Comparison of ENCODE assay signal across 12 cellular contexts in genomic region chr16:2784536-2785100, GRCh38. TPM values are rescaled to one million over a fixed set of nuclear protein-coding genes. Genes with fewer than 3 reads are reported as not detected.
DNase-seq lines count a peak whose midpoint lies in the region; ATAC-seq and TF ChIP-seq lines count a peak whose summit lies in the region.
"Had no signal": no experiment of that assay in that cellular context is flagged by ENCODE, and none has a peak within 500 bp of the region (broad histone marks: within the 10 kb centered on the region; RNA-seq: fewer than 3 reads in every experiment).

No MANE protein-coding gene starts in this region.

- H3K79me1 ChIP-seq in mesenchymal stem cell (replicated peaks; ENCODE audit: low read length, poor library complexity, severe bottlenecking): peaks cover under 1% of the 10 kb centered on the region

- no peak overlapping the region for H2BK5ac ChIP-seq in mesenchymal stem cell (ENCODE audit: low read depth, low read length, poor library complexity, severe bottlenecking)

- H4K8ac ChIP-seq in mesenchymal stem cell (ENCODE audit: low read length): no peak overlapping the region

- no peak overlapping the region for H2BK120ac ChIP-seq in mesenchymal stem cell (ENCODE audit: low read depth, low read length)

- H3K9ac ChIP-seq in mesenchymal stem cell (ENCODE audit: low read length): no peak overlapping the region

- POLR2A ChIA-PET in MCF 10A (lab: Yijun Ruan, JAX) (interaction anchor here (1.5 kb wide), 1 partner anchor 32 kb away, joined by 3 read pairs; the partner anchor contains the start of gene SRRM2), RWPE1 (lab: Yijun Ruan, JAX; ENCODE audit: low non-redundant PET) (no interaction called here)

- H3K9me3 ChIP-seq in breast epithelium (no peaks in the 10 kb centered on the region), ascending aorta (no peaks in the 10 kb centered on the region), mononuclear cell (ENCODE audit: low read depth, low read length) (no peaks in the 10 kb centered on the region), mesenchymal stem cell (ENCODE audit: control insufficient read depth, low read length) (no peaks in the 10 kb centered on the region)
- H3K9me3 ChIP-seq: testis had no signal

- CTCF ChIA-PET in MCF 10A (lab: Yijun Ruan, JAX): interaction anchor here (1.1 to 1.4 kb wide), 3 partner anchors 10 to 84 kb away, joined by 3 to 4 read pairs (median 3); no protein-coding TSS in a partner anchor
- CTCF ChIA-PET in RWPE1 (lab: Yijun Ruan, JAX): no interaction called here

- no peak overlapping the region for H2AK5ac ChIP-seq in mesenchymal stem cell (ENCODE audit: low read length, severe bottlenecking)

- 52% methylated on average over 15 of the region's 15 CpGs for WGBS in urinary bladder
- WGBS in mesenchymal stem cell: 91% methylated on average over 14 of the region's 15 CpGs

- no peak overlapping the region for H3K4me2 ChIP-seq in mesenchymal stem cell (ENCODE audit: low read length, poor library complexity, severe bottlenecking)

- peak in 1 of 2 donors; percentile 44 for DNase-seq in breast epithelium (ENCODE audit: low spot score in 2 of 2)
- DNase-seq in MCF 10A (ENCODE audit: unreplicated experiment): no peak
- peak in 1 of 2 donors; percentile 61 for DNase-seq in ascending aorta (ENCODE audit: low spot score in 2 of 2)
- DNase-seq in RWPE1 (ENCODE audit: low spot score): no peak
- DNase-seq in mesenchymal stem cell: no peak
- DNase-seq: T1000, testis had no signal

- no peak for ATAC-seq in HG03565 (IDR thresholded peaks at IDR 0.05; ENCODE audit: unreplicated experiment)

- intact Hi-C loops in breast epithelium (cut with DNase I; ENCODE audit: low total_unique reads): no loop called here
- intact Hi-C loops in MCF 10A (cut with micrococcal nuclease): no loop called here
- intact Hi-C loops in ascending aorta (cut with DNase I): no loop called here

- no peaks in the 10 kb centered on the region for H3K4me1 Mint-ChIP-seq in MCF 10A (ENCODE audit: insufficient read depth, unreplicated experiment)

- no peak overlapping the region for H3K27ac Mint-ChIP-seq in MCF 10A (ENCODE audit: low read depth, unreplicated experiment)

- no peaks in the 10 kb centered on the region for H3K9me3 Mint-ChIP-seq in MCF 10A (ENCODE audit: unreplicated experiment)
- H3K9me3 Mint-ChIP-seq: neural crest cell had no signal

- no peak for TF ChIP-seq POLR2A in breast epithelium (IDR thresholded peaks at IDR 0.05)

- no peak overlapping the region for H3K4me3 Mint-ChIP-seq in MCF 10A (ENCODE audit: unreplicated experiment)

- H3K4me1 ChIP-seq in breast epithelium (peaks cover 0 to 6% of the 10 kb centered on the region in 2 donors), ascending aorta (no peaks in the 10 kb centered on the region), mononuclear cell (ENCODE audit: insufficient read depth, low read length) (peaks cover 20% of the 10 kb centered on the region), urinary bladder (ENCODE audit: insufficient read depth) (no peaks in the 10 kb centered on the region), mesenchymal stem cell (ENCODE audit: control insufficient read depth, insufficient read depth, low read depth, low read length) (peaks cover 2% of the 10 kb centered on the region)

- H3K36me3 Mint-ChIP-seq in MCF 10A (ENCODE audit: insufficient read depth, unreplicated experiment): peaks cover 5% of the 10 kb centered on the region

- H3K27ac ChIP-seq in breast epithelium: no peak overlapping the region
- no peak overlapping the region for H3K27ac ChIP-seq in ascending aorta
- H3K27ac ChIP-seq in urinary bladder (ENCODE audit: low read depth): no peak overlapping the region
- no peak overlapping the region for H3K27ac ChIP-seq in RWPE1
- no peak overlapping the region for H3K27ac ChIP-seq in mesenchymal stem cell (ENCODE audit: low read length, poor library complexity, severe bottlenecking)
- H3K27ac ChIP-seq: C4-2B, testis had no signal

- H3K27me3 ChIP-seq in breast epithelium: peaks cover 2 to 28% of the 10 kb centered on the region in 2 donors
- peaks cover 19% of the 10 kb centered on the region for H3K27me3 ChIP-seq in ascending aorta
- H3K27me3 ChIP-seq in mononuclear cell (ENCODE audit: insufficient read depth, low read length): peaks cover 8% of the 10 kb centered on the region
- H3K27me3 ChIP-seq in mesenchymal stem cell (ENCODE audit: control insufficient read depth in 1 of 2, insufficient read depth in 1 of 2, low read length in 2 of 2): peaks cover 10 to 61% of the 10 kb centered on the region in 2 experiments
- H3K27me3 ChIP-seq: testis had no signal

- no peak overlapping the region for H3K23ac ChIP-seq in mesenchymal stem cell (ENCODE audit: low read length in 2 of 2)

- no peak for TF ChIP-seq CTCF in breast epithelium (IDR thresholded peaks at IDR 0.05)
- no peak for TF ChIP-seq CTCF in MCF 10A (IDR thresholded peaks at IDR 0.05; ENCODE audit: unreplicated experiment)
- no peak for TF ChIP-seq CTCF in ascending aorta (IDR thresholded peaks at IDR 0.05)
- TF ChIP-seq CTCF in RWPE1 (conservative IDR thresholded peaks at IDR 0.05; ENCODE audit: low read depth): no peak

- no peak overlapping the region for H3K14ac ChIP-seq in mesenchymal stem cell (ENCODE audit: low read length in 2 of 2)

- H3K4me3 ChIP-seq in breast epithelium: peak overlapping the region in 2 of 3 donors; percentile 50 to 73
- peak overlapping the region; percentile 21 to 57 for H3K4me3 ChIP-seq in ascending aorta
- H3K4me3 ChIP-seq in mononuclear cell (ENCODE audit: low read length): peak overlapping the region; percentile 33
- H3K4me3 ChIP-seq in urinary bladder (ENCODE audit: low read depth, low read length): peak overlapping the region; percentile 24
- no peak overlapping the region for H3K4me3 ChIP-seq in mesenchymal stem cell (ENCODE audit: insufficient read depth in 1 of 2, low read depth in 1 of 2, low read length in 2 of 2)

- H4K91ac ChIP-seq in mesenchymal stem cell (ENCODE audit: low read length): no peak overlapping the region

- H2AFZ ChIP-seq in mesenchymal stem cell (ENCODE audit: low read depth, low read length): no peak overlapping the region

- BruUV-seq in MCF 10A (replicated peaks; lab: Mats Ljungman, UMichigan): no TSS peak

- H2BK15ac ChIP-seq in mesenchymal stem cell (ENCODE audit: low read depth, poor library complexity, severe bottlenecking): no peak overlapping the region

- H3K4ac ChIP-seq in mesenchymal stem cell (ENCODE audit: low read depth in 1 of 2, low read length in 2 of 2): no peak overlapping the region

- no peak overlapping the region for H3K18ac ChIP-seq in mesenchymal stem cell (ENCODE audit: low read depth in 1 of 2, low read length in 2 of 2)

- H3K36me3 ChIP-seq in breast epithelium: no peaks in the 10 kb centered on the region
- no peaks in the 10 kb centered on the region for H3K36me3 ChIP-seq in ascending aorta
- no peaks in the 10 kb centered on the region for H3K36me3 ChIP-seq in urinary bladder (ENCODE audit: insufficient read depth)
- H3K36me3 ChIP-seq in mesenchymal stem cell (ENCODE audit: control insufficient read depth in 1 of 2, insufficient read depth in 2 of 2, low read depth in 1 of 2, low read length in 2 of 2): no peaks in the 10 kb centered on the region

- H2BK12ac ChIP-seq in mesenchymal stem cell (ENCODE audit: low read length in 2 of 2): no peak overlapping the region

- H3K27me3 Mint-ChIP-seq in MCF 10A (ENCODE audit: insufficient read depth, unreplicated experiment): no peaks in the 10 kb centered on the region

RNA-seq across cellular contexts. Expression of gene PRSS33, which starts 2.7 kb away (rescaled TPM):
- total RNA-seq in breast epithelium (not detected), MCF 10A (2022) (not detected in 2 replicates), ascending aorta (15.4 TPM), mononuclear cell (not detected), urinary bladder (not detected)
- not detected for polyA plus RNA-seq in urinary bladder
- not detected for polyA plus RNA-seq in mesenchymal stem cell (2013, experiment 1 of 2)
- not detected for polyA plus RNA-seq in mesenchymal stem cell (2013, experiment 2 of 2)

RNA-seq across cellular contexts. Expression of gene ELOB, which starts 7.5 kb away (rescaled TPM):
- 100 to 1,000 TPM; 147 to 292 (median 230) TPM for total RNA-seq in breast epithelium
- 438 and 504 TPM in 2 replicates for total RNA-seq in MCF 10A (2022)
- total RNA-seq in ascending aorta: 1,184 TPM
- total RNA-seq in mononuclear cell: 92.6 TPM
- total RNA-seq in urinary bladder: 62.9 TPM
- polyA plus RNA-seq in urinary bladder: 399 TPM
- 154 TPM for polyA plus RNA-seq in mesenchymal stem cell (2013, experiment 1 of 2)
- 152 TPM for polyA plus RNA-seq in mesenchymal stem cell (2013, experiment 2 of 2)

RNA-seq across cellular contexts. Expression of gene PRSS41, which starts 13.7 kb away (rescaled TPM):
- total RNA-seq in breast epithelium: not detected
- not detected in 2 replicates for total RNA-seq in MCF 10A (2022)
- not detected for total RNA-seq in ascending aorta
- total RNA-seq in mononuclear cell: not detected
- not detected for total RNA-seq in urinary bladder
- polyA plus RNA-seq in urinary bladder: not detected
- polyA plus RNA-seq in mesenchymal stem cell (2013, experiment 1 of 2): not detected
- polyA plus RNA-seq in mesenchymal stem cell (2013, experiment 2 of 2): not detected
- total RNA-seq: neural crest cell had no signal

RNA-seq across cellular contexts. Expression of gene SRRM2, which starts 32.2 kb away (rescaled TPM):
- total RNA-seq in breast epithelium: 100 to 1,000 TPM; 229 to 416 (median 388) TPM
- total RNA-seq in MCF 10A (2022): 710 and 779 TPM in 2 replicates
- total RNA-seq in ascending aorta: 359 TPM
- total RNA-seq in mononuclear cell: 195 TPM
- 115 TPM for total RNA-seq in urinary bladder
- polyA plus RNA-seq in urinary bladder: 481 TPM
- polyA plus RNA-seq in mesenchymal stem cell (2013, experiment 1 of 2): 290 TPM
- 246 TPM for polyA plus RNA-seq in mesenchymal stem cell (2013, experiment 2 of 2)

RNA-seq across cellular contexts. Expression of gene PRSS21, which starts 32.4 kb away (rescaled TPM):
- total RNA-seq in breast epithelium (1 to 10 TPM in 2 of 3 donors, not detected in 1; 2.9 to 4.9 TPM), MCF 10A (2022) (16.4 TPM in 2 replicates), ascending aorta (not detected), mononuclear cell (not detected), urinary bladder (not detected)
- polyA plus RNA-seq in urinary bladder: 0.11 TPM
- not detected for polyA plus RNA-seq in mesenchymal stem cell (2013, experiment 1 of 2)
- polyA plus RNA-seq in mesenchymal stem cell (2013, experiment 2 of 2): not detected
- total RNA-seq: neural crest cell had no signal

Comparison
In these comparisons a context has a peak if more than half of its experiments do, and no peak if none do; other contexts are left out.
1. H3K4me3 ChIP-seq: peak in breast epithelium (2 of 3), ascending aorta (2 of 2), mononuclear cell (single experiment) and urinary bladder (single experiment); none in mesenchymal stem cell (0 of 2).
2. RNA of gene PRSS33, which starts 2.7 kb away (total RNA-seq): 15.4 TPM in ascending aorta (single experiment); not detected in urinary bladder (single experiment), not detected in breast epithelium, not detected in MCF 10A and not detected in mononuclear cell (single experiment); every median in the first group is over 10 times any median in the second.